18 cellular contexts compared by ENCODE assay signal in the genomic region with DNA sequence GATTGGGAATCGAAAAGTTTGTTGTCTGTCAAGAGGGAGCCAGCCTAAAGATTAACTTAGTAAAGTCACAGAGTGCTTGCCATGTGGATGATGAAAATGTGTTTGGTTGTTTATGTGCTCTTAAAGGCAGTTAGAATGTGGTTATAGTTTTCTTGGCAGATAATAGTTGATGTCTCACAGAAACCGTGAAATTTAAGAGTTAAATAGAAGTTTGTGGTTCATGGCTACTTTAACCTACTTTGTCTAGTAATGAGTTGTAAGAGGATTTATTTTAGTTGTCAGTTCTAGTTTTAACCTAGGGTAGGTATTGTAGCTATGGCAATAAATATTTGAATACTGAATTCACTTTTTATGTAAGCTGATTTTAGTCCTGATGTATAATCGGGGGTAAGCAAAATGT. TPM values are rescaled to one million over a fixed set of nuclear protein-coding genes. Genes with fewer than 3 reads are reported as not detected.
DNase-seq lines count a peak whose midpoint lies in the region; ATAC-seq, FAIRE-seq and TF ChIP-seq lines count a peak whose summit lies in the region.
"Had no signal": no experiment of that assay in that cellular context is flagged by ENCODE, and none has a peak within 500 bp of the region (broad histone marks: within the 10 kb centered on the region; RNA-seq: fewer than 3 reads in every experiment).

No MANE protein-coding gene starts in this region.

- TF ChIP-seq CTCF in A673 (conservative IDR thresholded peaks at IDR 0.05; ENCODE audit: low read depth, low read length): no peak
- no peak for TF ChIP-seq CTCF in SU-DHL-6 (IDR thresholded peaks at IDR 0.05; ENCODE audit: insufficient read depth, low read length, poor library complexity, severe bottlenecking)
- TF ChIP-seq CTCF in upper lobe of right lung (IDR thresholded peaks at IDR 0.05): no peak

- H3K27ac ChIP-seq in A673 (ENCODE audit: low read depth, low read length, poor library complexity, severe bottlenecking) (no peak overlapping the region), SU-DHL-6 (ENCODE audit: low read depth, low read length) (peak overlapping the region; percentile 7; the same call in 1 of the 2 replicates), aorta (ENCODE audit: low read depth in 1 of 2, low read length in 2 of 2) (no peak overlapping the region), upper lobe of right lung (no peak overlapping the region)
- no peak overlapping the region for H3K27ac ChIP-seq in CD4-positive, alpha-beta memory T cell (ENCODE audit: low read depth, low read length)
- H3K27ac ChIP-seq: esophagus squamous epithelium, pancreas had no signal

- H3K4me2 ChIP-seq in SU-DHL-6 (ENCODE audit: low read depth, low read length, poor library complexity, severe bottlenecking): no peak overlapping the region

- DNase-seq in A673 (ENCODE audit: low spot score): no peak
- no peak for DNase-seq in CD4-positive, alpha-beta memory T cell
- no peak for DNase-seq in aorta
- DNase-seq in upper lobe of right lung: no peak
- DNase-seq: AML-193; Calu3; effector CD4-positive, alpha-beta T cell; esophagus squamous epithelium; NCI-H1417 treated with DMSO at 0.1 percent for 48 hours; NCI-H2171 treated with DMSO at 0.1 percent for 48 hours; NCI-H748 treated with DMSO at 0.1 percent for 48 hours; pancreas; SIG-M5; stimulated activated CD4-positive, alpha-beta T cell treated with anti-CD3 and anti-CD28 coated beads, Interleukin-2, amount 100 ng/mL, for 24 hours had no signal

- H3K4me3 ChIP-seq in A673 (ENCODE audit: low read depth, low read length, poor library complexity, severe bottlenecking) (no peak overlapping the region), SU-DHL-6 (ENCODE audit: insufficient read depth, low read length, poor library complexity, severe bottlenecking) (no peak overlapping the region), aorta (ENCODE audit: low read length in 2 of 2) (no peak overlapping the region), upper lobe of right lung (no peak overlapping the region)
- no peak overlapping the region for H3K4me3 ChIP-seq in CD4-positive, alpha-beta memory T cell (ENCODE audit: low read length in 2 of 2)
- H3K4me3 ChIP-seq: esophagus squamous epithelium, pancreas had no signal

- no peaks in the 10 kb centered on the region for H3K27me3 ChIP-seq in A673 (replicated peaks; ENCODE audit: insufficient read depth, low read depth, low read length, poor library complexity)
- H3K27me3 ChIP-seq in CD4-positive, alpha-beta memory T cell (ENCODE audit: insufficient read depth, low read length): no peaks in the 10 kb centered on the region
- H3K27me3 ChIP-seq in SU-DHL-6 (ENCODE audit: low read length): no peaks in the 10 kb centered on the region
- H3K27me3 ChIP-seq in aorta (ENCODE audit: control insufficient read depth in 1 of 2, insufficient read depth in 2 of 2, low read length in 1 of 2): no peaks in the 10 kb centered on the region
- H3K27me3 ChIP-seq in upper lobe of right lung: no peaks in the 10 kb centered on the region
- H3K27me3 ChIP-seq: esophagus squamous epithelium, pancreas had no signal

- ATAC-seq in aorta (ENCODE audit: low FRiP score) (no peak), HG02852 (IDR thresholded peaks at IDR 0.05; ENCODE audit: unreplicated experiment) (no peak), upper lobe of right lung (no peak)
- ATAC-seq: left lobe of liver, pancreas had no signal

- H3K27me3 Mint-ChIP-seq in CD4-positive, alpha-beta memory T cell: no peaks in the 10 kb centered on the region

- FAIRE-seq in islet of Langerhans (lab: Jason Lieb, UNC): peak; percentile 82
- FAIRE-seq: pancreas had no signal

- POLR2A ChIA-PET in A673 (lab: Charles Lee; ENCODE audit: low non-redundant PET): no interaction called here
- POLR2A ChIA-PET in CD4-positive, alpha-beta memory T cell (lab: Charles Lee; ENCODE audit: partially characterized antibody): no interaction called here

- H3F3A ChIP-seq in SU-DHL-6 (ENCODE audit: insufficient read depth): peaks cover 27% of the 10 kb centered on the region

- peaks cover 13% of the 10 kb centered on the region for H3K79me2 ChIP-seq in SU-DHL-6 (ENCODE audit: insufficient read depth, low read length)

- H3K4me1 Mint-ChIP-seq in CD4-positive, alpha-beta memory T cell: peaks cover 5 to 7% (median 6%) of the 10 kb centered on the region in 4 donors

- 78 to 82% methylated on average over 3 of the region's 3 CpGs for WGBS in aorta, 2 donors

- H3K9me2 ChIP-seq in SU-DHL-6 (replicated peaks; ENCODE audit: insufficient read depth, low read length): no peaks in the 10 kb centered on the region

- CTCF ChIA-PET in A673 (lab: Charles Lee): no interaction called here
- CTCF ChIA-PET in CD4-positive, alpha-beta memory T cell (lab: Charles Lee; ENCODE audit: partially characterized antibody): interaction anchor here (0.7 to 2.7 kb wide), 11 partner anchors 7 to 597 kb away, joined by 3 to 15 read pairs (median 3); a partner anchor contains a TSS

- H3K27ac Mint-ChIP-seq in CD4-positive, alpha-beta memory T cell: peak overlapping the region in 4 of 7 donors; percentile 19 to 75 (median 49)

- H4K20me1 ChIP-seq in SU-DHL-6 (ENCODE audit: low read depth, low read length): no peaks in the 10 kb centered on the region; the same call in 1 of the 2 replicates

- intact Hi-C loops in A673 (cut with micrococcal nuclease; ENCODE audit: unreplicated experiment) (loop anchor here (5.0 kb wide), 2 partner anchors 203 to 278 kb away; no protein-coding TSS in a partner anchor), aorta (cut with DNase I) (no loop called here), upper lobe of right lung (cut with DNase I) (no loop called here)
- intact Hi-C loops in CD4-positive, alpha-beta memory T cell (cut with micrococcal nuclease): loop anchor here (5.0 kb wide), 2 partner anchors 73 to 598 kb away; a partner anchor contains a TSS

- H3K9ac ChIP-seq in SU-DHL-6 (ENCODE audit: low read length): no peak overlapping the region

- H3K36me3 Mint-ChIP-seq in CD4-positive, alpha-beta memory T cell: peaks cover 17 to 40% of the 10 kb centered on the region in 2 donors

- H3K9me3 ChIP-seq in A673 (ENCODE audit: low read depth, low read length, poor library complexity, severe bottlenecking) (no peaks in the 10 kb centered on the region), SU-DHL-6 (ENCODE audit: insufficient read depth, low read length) (no peaks in the 10 kb centered on the region), aorta (ENCODE audit: control insufficient read depth, low read length) (no peaks in the 10 kb centered on the region), upper lobe of right lung (no peaks in the 10 kb centered on the region)
- no peaks in the 10 kb centered on the region for H3K9me3 ChIP-seq in CD4-positive, alpha-beta memory T cell (ENCODE audit: control insufficient read depth in 1 of 2, low read length in 2 of 2)
- H3K9me3 ChIP-seq: esophagus squamous epithelium, pancreas had no signal

- no peaks in the 10 kb centered on the region for H3K9me3 Mint-ChIP-seq in CD4-positive, alpha-beta memory T cell

- H2AFZ ChIP-seq in SU-DHL-6 (ENCODE audit: low read depth, low read length, severe bottlenecking): no peak overlapping the region

- H3K36me3 ChIP-seq in A673 (ENCODE audit: insufficient read depth, low read length, poor library complexity, severe bottlenecking): peaks cover 50% of the 10 kb centered on the region
- peaks cover 17% of the 10 kb centered on the region for H3K36me3 ChIP-seq in CD4-positive, alpha-beta memory T cell (ENCODE audit: insufficient read depth, low read length)
- peaks cover 47% of the 10 kb centered on the region for H3K36me3 ChIP-seq in SU-DHL-6 (ENCODE audit: low read length)
- H3K36me3 ChIP-seq in aorta (ENCODE audit: control insufficient read depth in 1 of 2, insufficient read depth in 2 of 2, low read length in 1 of 2): peaks cover 3% of the 10 kb centered on the region in 2 donors
- peaks cover 67% of the 10 kb centered on the region for H3K36me3 ChIP-seq in upper lobe of right lung

- TSS peak; percentile 1 for BruUV-seq in A673 (replicated peaks; lab: Mats Ljungman, UMichigan)

- no peak overlapping the region for H3K4me3 Mint-ChIP-seq in CD4-positive, alpha-beta memory T cell

- H3K4me1 ChIP-seq in A673 (ENCODE audit: insufficient read depth, low read length, poor library complexity, severe bottlenecking) (peaks cover 4% of the 10 kb centered on the region), aorta (ENCODE audit: control insufficient read depth in 1 of 2, insufficient read depth in 2 of 2, low read length in 2 of 2) (no peaks in the 10 kb centered on the region), upper lobe of right lung (no peaks in the 10 kb centered on the region)
- no peaks in the 10 kb centered on the region for H3K4me1 ChIP-seq in CD4-positive, alpha-beta memory T cell (ENCODE audit: insufficient read depth, low read length)
- H3K4me1 ChIP-seq: esophagus squamous epithelium, pancreas had no signal

RNA-seq across cellular contexts. Expression of a gene that starts 36.4 kb away (rescaled TPM):
- 176 and 208 TPM in 2 replicates for total RNA-seq in A673 (2021)
- total RNA-seq in CD4-positive, alpha-beta memory T cell: 10 to 100 TPM; 65.0 to 76.8 TPM
- 10 to 100 TPM; 20.4 to 31.0 TPM for polyA plus RNA-seq in CD4-positive, alpha-beta memory T cell
- 10 to 100 TPM; 61.7 to 65.9 TPM for total RNA-seq in aorta
- 10 to 100 TPM; 30.2 to 51.5 TPM for polyA plus RNA-seq in aorta
- 52.9 TPM for total RNA-seq in upper lobe of right lung

Comparison
In these comparisons a context has a peak if more than half of its experiments do, and no peak if none do; other contexts are left out.
1. intact Hi-C loops: an anchor here in A673 (5.0 kb wide) and CD4-positive, alpha-beta memory T cell (5.0 kb wide); none called in aorta and upper lobe of right lung.